In the genomic region with DNA sequence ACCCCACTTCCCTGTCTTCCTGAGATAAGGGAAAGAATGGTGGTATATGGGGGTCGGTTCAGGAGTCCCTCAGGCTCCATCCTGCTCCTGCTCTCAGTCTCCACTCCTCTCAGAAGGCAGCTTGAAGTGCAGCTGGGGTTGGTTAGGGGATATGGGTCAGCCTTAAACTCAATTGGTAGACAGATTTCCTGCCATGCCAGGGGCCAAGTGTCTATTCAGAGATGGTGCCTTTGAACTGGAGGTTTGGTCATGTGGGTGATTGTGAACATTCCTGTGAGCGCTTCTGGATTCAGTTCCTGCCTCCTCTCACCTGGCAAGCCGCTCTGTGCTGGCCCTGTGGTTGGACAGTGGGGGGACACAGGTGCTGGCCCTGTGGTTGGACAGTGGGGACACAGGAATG, we compare ENCODE assay signal across 25 cellular contexts. TPM values are rescaled to one million over a fixed set of nuclear protein-coding genes. Genes with fewer than 3 reads are reported as not detected.
"Had no signal": no experiment of that assay in that cellular context is flagged by ENCODE, and none has a peak within 500 bp of the region (broad histone marks: within the 10 kb centered on the region; RNA-seq: fewer than 3 reads in every experiment).

No MANE protein-coding gene starts in this region.

- H3K27me3 ChIP-seq: colonic mucosa, dorsolateral prefrontal cortex, foreskin keratinocyte, hepatocyte had no signal

- H3K9me3 ChIP-seq: colonic mucosa, esophagus muscularis mucosa, gastroesophageal sphincter, heart left ventricle, lower lobe of right lung, mucosa of descending colon had no signal

- H3K4me3 ChIP-seq: colonic mucosa, dorsolateral prefrontal cortex, esophagus muscularis mucosa, gastroesophageal sphincter, heart left ventricle, hepatocyte, lower lobe of right lung, mucosa of descending colon had no signal

- H3K27ac Mint-ChIP-seq: immature natural killer cell, mesothelial cell of epicardium had no signal

- H3K4me1 ChIP-seq: colonic mucosa, esophagus muscularis mucosa, foreskin keratinocyte, gastroesophageal sphincter, heart left ventricle, lower lobe of right lung had no signal

- H3K4me1 Mint-ChIP-seq: immature natural killer cell had no signal

- H3K27ac ChIP-seq: colonic mucosa, esophagus muscularis mucosa, foreskin keratinocyte, gastroesophageal sphincter, heart left ventricle, hepatocyte, lower lobe of right lung had no signal

- ATAC-seq: foreskin keratinocyte, gastroesophageal sphincter, heart left ventricle, left colon, left lobe of liver, left ventricle myocardium superior, lower lobe of right lung, mucosa of descending colon had no signal

- H3K36me3 Mint-ChIP-seq: immature natural killer cell, mesothelial cell of epicardium had no signal

- H3K4me3 Mint-ChIP-seq: immature natural killer cell, mesothelial cell of epicardium had no signal

- H3K36me3 ChIP-seq: colonic mucosa, esophagus muscularis mucosa, gastroesophageal sphincter, heart left ventricle, lower lobe of right lung had no signal

- DNase-seq: colonic mucosa; dermis blood vessel endothelial cell; dorsolateral prefrontal cortex; effector CD4-positive, alpha-beta T cell; effector memory CD4-positive, alpha-beta T cell; foreskin keratinocyte; heart left ventricle; hypothalamus; immature natural killer cell; islet precursor cell; kidney; kidney glomerular epithelial cell; left colon; left ventricle myocardium superior; lower lobe of right lung; mesenchymal stem cell; mucosa of descending colon had no signal

- H3K9me3 Mint-ChIP-seq: immature natural killer cell, mesothelial cell of epicardium had no signal

- H2AFZ ChIP-seq: hepatocyte had no signal

- H3K4me2 ChIP-seq: hepatocyte had no signal

RNA-seq across cellular contexts. Expression of a gene that starts 35.1 kb away (rescaled TPM):
- total RNA-seq: left lobe of liver, lower leg skin, mesenteric fat pad, myocyte had no signal
- polyA plus RNA-seq: immature natural killer cell had no signal
